14 cellular contexts compared by ENCODE assay signal in genomic region chr10:46018453-46019169, GRCh38. TPM values are rescaled to one million over a fixed set of nuclear protein-coding genes. Genes with fewer than 3 reads are reported as not detected.
DNase-seq lines count a peak whose midpoint lies in the region; ATAC-seq and TF ChIP-seq lines count a peak whose summit lies in the region.
"Had no signal": no experiment of that assay in that cellular context is flagged by ENCODE, and none has a peak within 500 bp of the region (broad histone marks: within the 10 kb centered on the region; RNA-seq: fewer than 3 reads in every experiment).

No MANE protein-coding gene starts in this region.

- no peaks in the 10 kb centered on the region for H3K27me3 Mint-ChIP-seq in CD14-positive monocyte (ENCODE audit: low read depth in 3 of 3)
- H3K27me3 Mint-ChIP-seq: activated naive CD4-positive, alpha-beta T cell treated with anti-CD3 and anti-CD28 coated beads, Interleukin-2, amount 10 ng/mL, durations not matched to agents 7 days and 5 days had no signal

- H3K9me2 ChIP-seq in Karpas-422 (replicated peaks; ENCODE audit: insufficient read depth, low read length) = no peaks in the 10 kb centered on the region

- DNase-seq in CD14-positive monocyte (ENCODE audit: low spot score) (no peak), Karpas-422 (no peak), choroid plexus epithelial cell (ENCODE audit: low read depth) (peak; percentile 63), ecto neural progenitor cell (ENCODE audit: low spot score) (no peak), G401 (ENCODE audit: low spot score) (no peak), sigmoid colon (no peak)
- DNase-seq: activated naive CD4-positive, alpha-beta T cell treated with anti-CD3 and anti-CD28 coated beads, Interleukin-2, amount 10 ng/mL, durations not matched to agents 7 days and 5 days; DMS79; midbrain; NCI-H526; stimulated activated CD4-positive, alpha-beta T cell treated with anti-CD3 and anti-CD28 coated beads, Interleukin-2, amount 100 ng/mL, for 48 hours had no signal

- in situ Hi-C loops in G401 (cut with HindIII; ENCODE audit: low sequenced_read_pairs) = no loop called here

- peak overlapping the region; percentile 71 for H3K4me2 ChIP-seq in Karpas-422 (ENCODE audit: low read depth, low read length, poor library complexity, severe bottlenecking)

- peaks cover 43 to 50% of the 10 kb centered on the region in 2 donors for H3K36me3 Mint-ChIP-seq in CD14-positive monocyte

- H3K4me1 Mint-ChIP-seq in CD14-positive monocyte = peaks cover 59% of the 10 kb centered on the region

- no peak for TF ChIP-seq EP300 in sigmoid colon (IDR thresholded peaks at IDR 0.05)

- H2AFZ ChIP-seq in Karpas-422 (ENCODE audit: low read length) = no peak overlapping the region

- H3K4me3 ChIP-seq in Karpas-422 (ENCODE audit: low read length) (0 out of 2 replicates have a peak overlapping the region, but pooled peaks have one; percentile 60), choroid plexus epithelial cell (ENCODE audit: low read depth, low read length) (no peak overlapping the region), muscle layer of duodenum (ENCODE audit: low read depth in 1 of 2, low read length in 2 of 2) (no peak overlapping the region), sigmoid colon (no peak overlapping the region)

- WGBS in sigmoid colon, 2 donors = 46 to 56% methylated on average over 2 of the region's 2 CpGs

- no peak for TF ChIP-seq POLR2A in sigmoid colon (IDR thresholded peaks at IDR 0.05)

- H3K4me3 Mint-ChIP-seq in CD14-positive monocyte = peak overlapping the region; percentile 91 to 95
- H3K4me3 Mint-ChIP-seq: activated naive CD4-positive, alpha-beta T cell treated with anti-CD3 and anti-CD28 coated beads, Interleukin-2, amount 10 ng/mL, durations not matched to agents 7 days and 5 days had no signal

- H3K9me3 ChIP-seq in Karpas-422 (ENCODE audit: low read length) (no peaks in the 10 kb centered on the region), muscle layer of duodenum (ENCODE audit: control insufficient read depth in 1 of 2, low read length in 2 of 2) (no peaks in the 10 kb centered on the region), sigmoid colon (no peaks in the 10 kb centered on the region)

- peaks cover 0 to 1% (median 0%) of the 10 kb centered on the region in 7 donors for H3K9me3 Mint-ChIP-seq in CD14-positive monocyte
- H3K9me3 Mint-ChIP-seq: activated naive CD4-positive, alpha-beta T cell treated with anti-CD3 and anti-CD28 coated beads, Interleukin-2, amount 10 ng/mL, durations not matched to agents 7 days and 5 days had no signal

- no peak for ATAC-seq in GM21619 (IDR thresholded peaks at IDR 0.05; ENCODE audit: unreplicated experiment)

- intact Hi-C loops in CD14-positive monocyte (cut with micrococcal nuclease) (no loop called here), sigmoid colon (cut with DNase I) (no loop called here)

- H3K27ac ChIP-seq in Karpas-422 (ENCODE audit: low read length) (peak overlapping the region; percentile 92), muscle layer of duodenum (ENCODE audit: low read length) (peak overlapping the region; percentile 3), sigmoid colon (peak overlapping the region in 2 of 4 donors; percentile 12 to 17)

- H3K27ac Mint-ChIP-seq in CD14-positive monocyte = peak overlapping the region; percentile 94 to 97 (median 97)

- H3K9ac ChIP-seq in Karpas-422 (ENCODE audit: low read length) = peak overlapping the region; percentile 64

- TF ChIP-seq CTCF in CD14-positive monocyte (IDR thresholded peaks at IDR 0.05) = no peak
- no peak for TF ChIP-seq CTCF in choroid plexus epithelial cell (conservative IDR thresholded peaks at IDR 0.05; ENCODE audit: low read depth, low read length)
- no peak for TF ChIP-seq CTCF in sigmoid colon (IDR thresholded peaks at IDR 0.05)

- peaks cover 37% of the 10 kb centered on the region for H3K4me1 ChIP-seq in Karpas-422 (ENCODE audit: low read length)
- peaks cover 32 to 42% of the 10 kb centered on the region in 2 donors for H3K4me1 ChIP-seq in muscle layer of duodenum (ENCODE audit: control insufficient read depth in 1 of 2, insufficient read depth in 2 of 2, low read length in 2 of 2)
- peaks cover 0 to 66% (median 44%) of the 10 kb centered on the region in 4 donors for H3K4me1 ChIP-seq in sigmoid colon

- H3K36me3 ChIP-seq in Karpas-422 (ENCODE audit: insufficient read depth, low read length) (peaks cover 34% of the 10 kb centered on the region; the same call in 1 of the 2 replicates), muscle layer of duodenum (ENCODE audit: control insufficient read depth in 1 of 2, insufficient read depth in 2 of 2, low read length in 2 of 2) (peaks cover 13 to 24% of the 10 kb centered on the region in 2 donors), sigmoid colon (peaks cover 0 to 27% (median 16%) of the 10 kb centered on the region in 4 donors)

- H3K27me3 ChIP-seq in Karpas-422 (ENCODE audit: low read length) (no peaks in the 10 kb centered on the region), muscle layer of duodenum (ENCODE audit: low read depth, low read length) (no peaks in the 10 kb centered on the region), sigmoid colon (no peaks in the 10 kb centered on the region)

- H4K20me1 ChIP-seq in Karpas-422 (ENCODE audit: insufficient read depth, low read depth, low read length) = peaks cover 8% of the 10 kb centered on the region

- peaks cover 93% of the 10 kb centered on the region for H3K79me2 ChIP-seq in Karpas-422 (ENCODE audit: low read length)

RNA-seq across cellular contexts. Expression of gene NCOA4, which starts 11.8 kb away (rescaled TPM):
- polyA plus RNA-seq in CD14-positive monocyte (100 to 1,000 TPM; 784 to 853 TPM), sigmoid colon (100 to 1,000 TPM in 1 of 3 donors, 10 to 100 TPM in 2; 82.6 to 159 (median 97.3) TPM)
- total RNA-seq in Karpas-422 (2014; rRNA removed; shearing (Covaris generic); ENCODE audit: low replicate concordance) = 81.1 and 116 TPM in 2 replicates
- total RNA-seq in G401 (2014; rRNA removed; shearing (Covaris generic)) = 75.4 and 105 TPM in 2 replicates
- total RNA-seq in sigmoid colon = 100 to 1,000 TPM; 148 to 192 (median 150) TPM

RNA-seq across cellular contexts. Expression of gene MSMB, which starts 27.5 kb away (rescaled TPM):
- polyA plus RNA-seq in CD14-positive monocyte = not detected
- total RNA-seq in Karpas-422 (2014; rRNA removed; shearing (Covaris generic); ENCODE audit: low replicate concordance) = not detected in 2 replicates
- not detected in 2 replicates for total RNA-seq in G401 (2014; rRNA removed; shearing (Covaris generic))
- total RNA-seq in sigmoid colon = not detected
- not detected for polyA plus RNA-seq in sigmoid colon
- total RNA-seq: ureter had no signal

RNA-seq across cellular contexts. Expression of gene TIMM23, which starts 46.3 kb away (rescaled TPM):
- polyA plus RNA-seq in CD14-positive monocyte (10 to 100 TPM; 71.2 to 72.1 TPM), sigmoid colon (10 to 100 TPM; 45.0 to 69.1 (median 66.8) TPM)
- total RNA-seq in Karpas-422 (2014; rRNA removed; shearing (Covaris generic); ENCODE audit: low replicate concordance) = 44.1 and 68.5 TPM in 2 replicates
- total RNA-seq in G401 (2014; rRNA removed; shearing (Covaris generic)) = 178 and 222 TPM in 2 replicates
- 10 to 100 TPM; 59.3 to 68.8 (median 64.5) TPM for total RNA-seq in sigmoid colon
